Comparison of ENCODE assay signal across 13 cellular contexts in the genomic region with DNA sequence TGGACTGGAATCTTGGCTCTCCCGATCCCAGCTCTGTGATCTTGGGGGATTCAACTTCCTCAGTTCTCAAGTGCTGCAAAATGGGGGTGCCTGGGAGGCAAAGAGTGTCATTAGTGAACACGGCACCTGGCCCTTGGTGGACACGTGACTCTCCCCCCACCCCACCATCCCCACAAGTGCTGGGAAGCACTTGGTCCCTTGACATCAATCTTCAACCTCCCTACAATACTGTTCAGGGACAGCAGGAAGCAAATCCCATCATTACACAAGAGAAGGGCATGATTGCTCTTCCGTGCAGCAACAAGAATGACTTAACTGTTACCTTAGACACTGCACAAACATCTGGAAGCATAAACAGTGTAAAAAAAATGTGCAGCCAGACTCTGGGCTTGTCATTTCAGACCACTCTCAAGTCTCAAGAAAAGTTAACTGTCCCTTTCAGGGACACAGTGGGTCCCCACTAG.
DNase-seq lines count a peak whose midpoint lies in the region; ATAC-seq and TF ChIP-seq lines count a peak whose summit lies in the region.
"Had no signal": no experiment of that assay in that cellular context is flagged by ENCODE, and none has a peak within 500 bp of the region (broad histone marks: within the 10 kb centered on the region; RNA-seq: fewer than 3 reads in every experiment).

No MANE protein-coding gene starts in this region.

- DNase-seq in AG08395 (ENCODE audit: low spot score), result peak; percentile 38
- DNase-seq in HL-60 (ENCODE audit: low read depth in 1 of 2, low spot score in 1 of 2), result no peak
- peak; percentile 45 to 62 for DNase-seq in cardiac fibroblast (ENCODE audit: low read depth in 2 of 2)
- peak; percentile 62 for DNase-seq in mesenteric fat pad (ENCODE audit: low spot score)
- DNase-seq in left lobe of liver (ENCODE audit: low spot score), result no peak
- DNase-seq in NCI-H526 (lab: John Stamatoyannopoulos, UW), result no peak
- DNase-seq: activated CD4-positive, alpha-beta T cell treated with anti-CD3 and anti-CD28 coated beads for 48 hours; midbrain; NCI-H1694 treated with DMSO at 0.1 percent for 48 hours; right cardiac atrium had no signal

- ATAC-seq in GM18519 (IDR thresholded peaks at IDR 0.05; ENCODE audit: low FRiP score, unreplicated experiment) (no peak), left lobe of liver (no peak), HG02840 (IDR thresholded peaks at IDR 0.05; ENCODE audit: low FRiP score, unreplicated experiment) (no peak)
- ATAC-seq: right cardiac atrium had no signal

- TF ChIP-seq CTCF in HL-60 (IDR thresholded peaks at IDR 0.05; ENCODE audit: insufficient read depth, low read length) (no peak), cardiac fibroblast (IDR thresholded peaks at IDR 0.05; ENCODE audit: low read depth, low read length) (no peak)

- H3K27me3 ChIP-seq in HL-60 (ENCODE audit: insufficient read depth, poor library complexity, severe bottlenecking), result no peaks in the 10 kb centered on the region
- H3K27me3 ChIP-seq: tibial nerve had no signal

- H3K4me3 ChIP-seq in HL-60 (replicated peaks; ENCODE audit: insufficient read depth, low read length) (no peak overlapping the region), cardiac fibroblast (replicated peaks in 1 of 2; ENCODE audit: low read depth in 2 of 2, low read length in 2 of 2) (no peak overlapping the region)
- H3K4me3 ChIP-seq: tibial nerve had no signal

- H3K27ac ChIP-seq in HL-60 (replicated peaks), result peak overlapping the region; percentile 34

Comparison
In these comparisons a context has a peak if more than half of its experiments do, and no peak if none do; other contexts are left out.
1. DNase-seq: peak in AG08395 (single experiment), cardiac fibroblast (2 of 2) and mesenteric fat pad (single experiment); none in HL-60 (0 of 2), left lobe of liver (single experiment) and NCI-H526 (0 of 2).